Comparison of ENCODE assay signal across 14 cellular contexts in the genomic region with DNA sequence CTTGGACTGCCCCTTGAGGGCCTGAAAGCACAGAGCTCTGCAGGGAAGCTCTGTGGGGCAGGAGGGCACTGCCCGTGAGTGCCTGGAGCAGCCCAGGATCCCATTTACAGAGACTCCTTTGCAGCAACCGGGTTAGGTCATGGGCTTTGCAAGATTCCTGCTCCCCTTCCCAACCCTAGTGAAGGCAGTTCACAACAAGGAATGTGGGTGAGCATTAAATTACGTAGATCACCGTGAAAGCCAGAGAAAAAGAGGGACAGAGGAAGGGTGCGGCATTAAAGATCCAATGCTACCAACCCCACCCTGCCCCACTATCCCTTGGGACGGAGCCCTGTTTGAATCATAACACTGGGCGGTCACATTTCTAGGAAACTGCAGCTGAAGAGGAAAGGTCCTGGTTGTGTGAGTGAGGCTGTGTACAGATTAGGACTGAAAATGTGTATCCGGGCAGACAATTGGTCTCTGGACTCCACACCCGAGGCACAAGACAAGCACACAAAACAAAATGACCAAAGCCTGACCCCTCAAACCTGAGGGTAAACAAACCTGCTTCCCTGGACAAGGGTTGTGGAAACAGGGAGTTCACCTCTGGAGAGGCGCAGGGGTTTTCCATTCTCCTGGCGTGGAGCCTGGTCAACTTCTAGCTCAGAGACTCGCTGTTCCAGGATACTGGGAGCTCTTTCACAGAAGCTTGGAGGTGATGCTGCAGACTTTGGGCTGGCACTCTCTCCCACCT. TPM values are rescaled to one million over a fixed set of nuclear protein-coding genes. Genes with fewer than 3 reads are reported as not detected.
DNase-seq lines count a peak whose midpoint lies in the region; ATAC-seq and TF ChIP-seq lines count a peak whose summit lies in the region.
"Had no signal": no experiment of that assay in that cellular context is flagged by ENCODE, and none has a peak within 500 bp of the region (broad histone marks: within the 10 kb centered on the region; RNA-seq: fewer than 3 reads in every experiment).

No MANE protein-coding gene starts in this region.

- 30 to 48% (median 39%) methylated on average over 12 of the region's 12 CpGs for WGBS in heart left ventricle, 4 donors

- H3F3A ChIP-seq in GM23338 (replicated peaks; ENCODE audit: low read depth): peaks cover 7% of the 10 kb centered on the region; the same call in 1 of the 2 replicates

- H3K27me3 ChIP-seq in heart left ventricle (no peaks in the 10 kb centered on the region), osteoblast (ENCODE audit: insufficient read depth, low read length) (no peaks in the 10 kb centered on the region), vagina (no peaks in the 10 kb centered on the region), GM23338 (ENCODE audit: insufficient read depth) (no peaks in the 10 kb centered on the region)

- H3K4me3 ChIP-seq in heart left ventricle: peak overlapping the region in 8 of 12 donors; percentile 3 to 23 (median 14)
- H3K4me3 ChIP-seq in osteoblast (ENCODE audit: insufficient read depth, low read length): peak overlapping the region; percentile 6
- H3K4me3 ChIP-seq in vagina: no peak overlapping the region
- no peak overlapping the region for H3K4me3 ChIP-seq in GM23338

- peak overlapping the region; percentile 26 for H3K4me2 ChIP-seq in osteoblast (ENCODE audit: insufficient read depth, low read length)
- no peak overlapping the region for H3K4me2 ChIP-seq in GM23338

- no peaks in the 10 kb centered on the region for H3K9me3 ChIP-seq in heart left ventricle
- H3K9me3 ChIP-seq in osteoblast (ENCODE audit: low read depth, low read length): no peaks in the 10 kb centered on the region
- no peaks in the 10 kb centered on the region for H3K9me3 ChIP-seq in vagina

- peaks cover 2% of the 10 kb centered on the region for H3K79me2 ChIP-seq in osteoblast (ENCODE audit: insufficient read depth, low read length)
- H3K79me2 ChIP-seq in GM23338 (replicated peaks; ENCODE audit: insufficient read depth): no peaks in the 10 kb centered on the region

- no peak overlapping the region for H3K27ac Mint-ChIP-seq in activated naive CD8-positive, alpha-beta T cell treated with anti-CD3 and anti-CD28 coated beads, Interleukin-2, amount 10 ng/mL, durations not matched to agents 7 days and 5 days
- H3K27ac Mint-ChIP-seq in activated naive CD8-positive, alpha-beta T cell treated with anti-CD3 and anti-CD28 coated beads, Interleukin-2, amount 50 U/mL, for 24 hours: no peak overlapping the region
- H3K27ac Mint-ChIP-seq in GM23338: no peak overlapping the region

- POLR2A ChIA-PET in activated naive CD8-positive, alpha-beta T cell treated with anti-CD3 and anti-CD28 coated beads, Interleukin-2, amount 10 ng/mL, durations not matched to agents 7 days and 5 days (lab: Charles Lee): interaction anchor here (6.2 kb wide), 1 partner anchor 106 kb away, joined by 44 read pairs; a partner anchor contains a TSS

- H3K36me3 ChIP-seq in heart left ventricle: peaks cover 0 to 6% (median 0%) of the 10 kb centered on the region in 9 donors
- no peaks in the 10 kb centered on the region for H3K36me3 ChIP-seq in osteoblast (ENCODE audit: insufficient read depth, low read length)
- H3K36me3 ChIP-seq in vagina: no peaks in the 10 kb centered on the region
- no peaks in the 10 kb centered on the region for H3K36me3 ChIP-seq in GM23338 (ENCODE audit: insufficient read depth)

- H4K20me1 ChIP-seq in osteoblast (ENCODE audit: insufficient read depth, low read length) (no peaks in the 10 kb centered on the region), GM23338 (replicated peaks; ENCODE audit: insufficient read depth) (no peaks in the 10 kb centered on the region)

- H2AFZ ChIP-seq in osteoblast (ENCODE audit: low read length) (peak overlapping the region; percentile 16), GM23338 (no peak overlapping the region; the same call in 1 of the 2 replicates)

- peaks cover 39% of the 10 kb centered on the region for H3K4me1 Mint-ChIP-seq in activated naive CD8-positive, alpha-beta T cell treated with anti-CD3 and anti-CD28 coated beads, Interleukin-2, amount 10 ng/mL, durations not matched to agents 7 days and 5 days
- H3K4me1 Mint-ChIP-seq in activated naive CD8-positive, alpha-beta T cell treated with anti-CD3 and anti-CD28 coated beads, Interleukin-2, amount 50 U/mL, for 24 hours: peaks cover 35% of the 10 kb centered on the region
- peaks cover 11% of the 10 kb centered on the region; the same call in 2 of the 3 replicates for H3K4me1 Mint-ChIP-seq in GM23338

- H3K4me1 ChIP-seq in heart left ventricle: peaks cover 7 to 64% (median 49%) of the 10 kb centered on the region in 12 donors
- H3K4me1 ChIP-seq in osteoblast (ENCODE audit: insufficient read depth, low read length): peaks cover 40% of the 10 kb centered on the region
- H3K4me1 ChIP-seq in vagina: peaks cover 54% of the 10 kb centered on the region
- H3K4me1 ChIP-seq in GM23338 (ENCODE audit: insufficient read depth): peaks cover 4% of the 10 kb centered on the region; the same call in 1 of the 2 replicates

- intact Hi-C loops in heart left ventricle (cut with DNase I): loop anchor here in 8 of 10 donors (1.0 to 10.0 kb wide), 8 partner anchors 24 to 168 kb away; a partner anchor contains a TSS
- intact Hi-C loops in vagina (cut with DNase I): loop anchor here (10.0 kb wide), 1 partner anchor 108 kb away; a partner anchor contains a TSS

- TF ChIP-seq CTCF in heart left ventricle (IDR thresholded peaks at IDR 0.05): no peak
- no peak for TF ChIP-seq CTCF in osteoblast (IDR thresholded peaks at IDR 0.05; ENCODE audit: extremely low read depth, low read depth, low read length)
- TF ChIP-seq CTCF in vagina (IDR thresholded peaks at IDR 0.05): no peak
- TF ChIP-seq CTCF in GM23338 (conservative IDR thresholded peaks at IDR 0.05; ENCODE audit: low read depth in 2 of 2): no peak

- TF ChIP-seq POLR2A in heart left ventricle (IDR thresholded peaks at IDR 0.05) (peak in 1 of 2 donors; percentile 21), vagina (IDR thresholded peaks at IDR 0.05) (no peak)

- H3K27me3 Mint-ChIP-seq in activated naive CD8-positive, alpha-beta T cell treated with anti-CD3 and anti-CD28 coated beads, Interleukin-2, amount 10 ng/mL, durations not matched to agents 7 days and 5 days: no peaks in the 10 kb centered on the region
- no peaks in the 10 kb centered on the region for H3K27me3 Mint-ChIP-seq in activated naive CD8-positive, alpha-beta T cell treated with anti-CD3 and anti-CD28 coated beads, Interleukin-2, amount 50 U/mL, for 24 hours
- H3K27me3 Mint-ChIP-seq in GM23338 (ENCODE audit: insufficient read depth, low read depth, poor library complexity): peaks cover 5% of the 10 kb centered on the region
- H3K27me3 Mint-ChIP-seq: stimulated activated naive CD8-positive, alpha-beta T cell treated with anti-CD3 and anti-CD28 coated beads, Interleukin-15, amount 100 ng/mL, for 72 hours had no signal

- H3K4me3 Mint-ChIP-seq in activated naive CD8-positive, alpha-beta T cell treated with anti-CD3 and anti-CD28 coated beads, Interleukin-2, amount 10 ng/mL, durations not matched to agents 7 days and 5 days: no peak overlapping the region
- H3K4me3 Mint-ChIP-seq in activated naive CD8-positive, alpha-beta T cell treated with anti-CD3 and anti-CD28 coated beads, Interleukin-2, amount 50 U/mL, for 24 hours: no peak overlapping the region
- H3K4me3 Mint-ChIP-seq in GM23338: no peak overlapping the region
- H3K4me3 Mint-ChIP-seq: stimulated activated naive CD8-positive, alpha-beta T cell treated with anti-CD3 and anti-CD28 coated beads, Interleukin-15, amount 100 ng/mL, for 72 hours had no signal

- peak overlapping the region; percentile 93 to 100 (median 99) for H3K27ac ChIP-seq in heart left ventricle
- H3K27ac ChIP-seq in osteoblast (ENCODE audit: low read depth, low read length): peak overlapping the region; percentile 68
- peak overlapping the region; percentile 98 for H3K27ac ChIP-seq in vagina
- H3K27ac ChIP-seq in GM23338 (ENCODE audit: low read depth): no peak overlapping the region

- peak; percentile 15 for DNase-seq in activated naive CD8-positive, alpha-beta T cell treated with anti-CD3 and anti-CD28 coated beads, Interleukin-2, amount 10 ng/mL, durations not matched to agents 7 days and 5 days
- no peak for DNase-seq in activated naive CD8-positive, alpha-beta T cell treated with anti-CD3 and anti-CD28 coated beads, Interleukin-2, amount 50 U/mL, for 24 hours
- DNase-seq in heart left ventricle (peak; percentile 71 to 85 (median 84)), osteoblast (ENCODE audit: insufficient read length, low spot score, missing footprints) (peak; percentile 97), vagina (ENCODE audit: extremely low spot score in 2 of 2) (no peak), GM23338 (ENCODE audit: low spot score) (no peak)
- DNase-seq in activated T-cell treated with anti-CD3 and anti-CD28 coated beads, Interleukin-2, amount 50 U/mL, for 1 hour: no peak
- DNase-seq: activated gamma-delta T cell treated with Interleukin-2 at 50 U/mL for 16 hours; islet precursor cell; NCI-H1417; stimulated activated naive CD8-positive, alpha-beta T cell treated with anti-CD3 and anti-CD28 coated beads, Interleukin-15, amount 100 ng/mL, for 72 hours had no signal

- H3K9me3 Mint-ChIP-seq in activated naive CD8-positive, alpha-beta T cell treated with anti-CD3 and anti-CD28 coated beads, Interleukin-2, amount 10 ng/mL, durations not matched to agents 7 days and 5 days: no peaks in the 10 kb centered on the region
- no peaks in the 10 kb centered on the region for H3K9me3 Mint-ChIP-seq in activated naive CD8-positive, alpha-beta T cell treated with anti-CD3 and anti-CD28 coated beads, Interleukin-2, amount 50 U/mL, for 24 hours
- no peaks in the 10 kb centered on the region for H3K9me3 Mint-ChIP-seq in GM23338
- H3K9me3 Mint-ChIP-seq: stimulated activated naive CD8-positive, alpha-beta T cell treated with anti-CD3 and anti-CD28 coated beads, Interleukin-15, amount 100 ng/mL, for 72 hours had no signal

- ATAC-seq in activated naive CD8-positive, alpha-beta T cell treated with anti-CD3 and anti-CD28 coated beads, Interleukin-2, amount 10 ng/mL, durations not matched to agents 7 days and 5 days (ENCODE audit: low read depth): no peak
- no peak for ATAC-seq in activated naive CD8-positive, alpha-beta T cell treated with anti-CD3 and anti-CD28 coated beads, Interleukin-2, amount 50 U/mL, for 24 hours
- peak; percentile 45 to 82 (median 65) for ATAC-seq in heart left ventricle
- no peak for ATAC-seq in GM23338
- no peak for ATAC-seq in GM19328 (IDR thresholded peaks at IDR 0.05; ENCODE audit: unreplicated experiment)
- ATAC-seq: HCT116; stimulated activated naive CD8-positive, alpha-beta T cell treated with anti-CD3 and anti-CD28 coated beads, Interleukin-15, amount 100 ng/mL, for 72 hours had no signal

- H3K36me3 Mint-ChIP-seq in activated naive CD8-positive, alpha-beta T cell treated with anti-CD3 and anti-CD28 coated beads, Interleukin-2, amount 10 ng/mL, durations not matched to agents 7 days and 5 days: peaks cover 9% of the 10 kb centered on the region
- H3K36me3 Mint-ChIP-seq in activated naive CD8-positive, alpha-beta T cell treated with anti-CD3 and anti-CD28 coated beads, Interleukin-2, amount 50 U/mL, for 24 hours (ENCODE audit: low read depth): peaks cover 6% of the 10 kb centered on the region
- H3K36me3 Mint-ChIP-seq in GM23338 (ENCODE audit: low read depth): no peaks in the 10 kb centered on the region

- no peaks in the 10 kb centered on the region for H3K9me2 ChIP-seq in GM23338 (ENCODE audit: insufficient read depth)

RNA-seq across cellular contexts. Expression of a gene that starts 16.8 kb away (rescaled TPM):
- 1 to 10 TPM; 5.4 to 7.8 TPM for total RNA-seq in activated naive CD8-positive, alpha-beta T cell treated with anti-CD3 and anti-CD28 coated beads, Interleukin-2, amount 10 ng/mL, durations not matched to agents 7 days and 5 days
- total RNA-seq in heart left ventricle (1 to 10 TPM; 2.8 to 9.1 (median 5.2) TPM), osteoblast (2.9 and 5.8 TPM in 2 replicates), vagina (23.8 TPM)
- polyA plus RNA-seq in heart left ventricle (10 to 100 TPM in 1 of 2 donors, 1 to 10 TPM in 1; 4.2 to 15.0 TPM), GM23338 (2016; fragmentation: Nextera tagmentation; extraction: Ambion mirVana) (1.2 and 2.6 TPM in 2 replicates)
- total RNA-seq in GM23338 (2014; rRNA removed; shearing (Covaris generic)): 0.94 and 2.1 TPM in 2 replicates
- total RNA-seq: A673 had no signal

Comparison
In these comparisons a context has a peak if more than half of its experiments do, and no peak if none do; other contexts are left out.
1. DNase-seq: peak in activated naive CD8-positive, alpha-beta T cell treated with anti-CD3 and anti-CD28 coated beads, Interleukin-2, amount 10 ng/mL, durations not matched to agents 7 days and 5 days (single experiment), heart left ventricle (5 of 5) and osteoblast (single experiment); none in activated naive CD8-positive, alpha-beta T cell treated with anti-CD3 and anti-CD28 coated beads, Interleukin-2, amount 50 U/mL, for 24 hours (single experiment), vagina (0 of 2), GM23338 (single experiment) and activated T-cell treated with anti-CD3 and anti-CD28 coated beads, Interleukin-2, amount 50 U/mL, for 1 hour (single experiment).
2. ATAC-seq: peak in heart left ventricle (4 of 4); none in activated naive CD8-positive, alpha-beta T cell treated with anti-CD3 and anti-CD28 coated beads, Interleukin-2, amount 10 ng/mL, durations not matched to agents 7 days and 5 days (single experiment), activated naive CD8-positive, alpha-beta T cell treated with anti-CD3 and anti-CD28 coated beads, Interleukin-2, amount 50 U/mL, for 24 hours (single experiment), GM23338 (single experiment) and GM19328 (single experiment).
3. H3K4me3 ChIP-seq: peak in heart left ventricle (8 of 12) and osteoblast (single experiment); none in vagina (0 of 2) and GM23338 (single experiment).